In the genomic region with DNA sequence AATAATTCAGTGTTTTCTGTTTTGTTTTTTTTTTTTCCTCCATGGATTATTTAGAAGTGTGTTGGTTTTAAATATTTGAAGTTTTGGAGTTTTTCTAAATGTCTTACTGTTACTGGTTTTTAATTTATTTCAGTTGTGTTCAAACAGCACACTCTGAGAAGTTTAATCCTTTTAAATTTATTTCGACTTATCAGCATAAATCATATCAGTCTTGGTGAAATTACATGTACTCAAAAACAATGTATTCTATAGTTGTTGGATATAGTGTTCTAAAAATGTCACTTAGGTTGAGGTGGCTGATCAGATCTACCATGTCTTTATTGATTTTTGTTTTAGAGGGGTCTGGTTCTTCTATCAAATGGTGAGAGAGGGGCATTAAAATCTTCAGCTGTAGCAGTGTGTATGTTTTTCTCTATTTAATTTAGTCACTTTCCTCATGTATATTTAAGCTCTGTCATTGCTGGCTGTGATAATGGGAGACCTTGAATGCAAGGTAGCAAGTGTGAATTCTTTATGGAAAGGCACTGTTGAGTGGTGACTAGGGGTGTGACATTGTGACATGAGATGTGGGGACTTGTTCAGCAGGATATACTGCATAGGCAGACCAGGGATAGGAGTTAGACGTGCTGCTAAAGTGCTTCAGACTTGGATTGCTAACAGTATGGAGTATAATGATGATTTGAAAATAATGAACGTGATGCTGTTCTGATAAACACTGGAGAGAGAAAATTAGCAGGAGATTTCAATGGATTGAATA, we compare ENCODE assay signal across 1 cellular context.
A peak's percentile ranks its signal among the peaks of the same experiment; 100 is the strongest.
TF ChIP-seq lines count a peak whose summit lies in the region.

No MANE protein-coding gene starts in this region.

TF ChIP-seq in IMR-90, 13 proteins besides CTCF, POLR2A, EP300 and RAD21:
- TF ChIP-seq CEBPB (IDR thresholded peaks at IDR 0.05; ENCODE audit: low read depth, low read length) (no peak), MAFK (IDR thresholded peaks at IDR 0.05; ENCODE audit: low read depth, low read length) (peak; percentile 35; the same call in 1 of the 2 replicates), MXI1 (IDR thresholded peaks at IDR 0.05; ENCODE audit: borderline replicate concordance, low read depth, low read length) (no peak), RCOR1 (IDR thresholded peaks at IDR 0.05; ENCODE audit: insufficient replicate concordance, low read length) (no peak)
TF ChIP-seq in IMR-90: peak in this region for 1.
